In genomic region chr14:88967299-88967698, GRCh38 we compare ENCODE assay signal across 11 cellular contexts.
"Had no signal": no experiment of that assay in that cellular context is flagged by ENCODE, and none has a peak within 500 bp of the region (broad histone marks: within the 10 kb centered on the region; RNA-seq: fewer than 3 reads in every experiment).

No MANE protein-coding gene starts in this region.

- FAIRE-seq: H1, H54 had no signal

- H3K9me3 ChIP-seq: HAP-1 had no signal

- H3K9me3 Mint-ChIP-seq: GM23338, H9 had no signal

- H3K4me1 ChIP-seq: HAP-1 had no signal

- H3K36me3 ChIP-seq: HAP-1 had no signal

- H2AFZ ChIP-seq: GM23248, GM23338 had no signal

- H3K4me3 ChIP-seq: GM23248, GM23338, HAP-1 had no signal

- ATAC-seq: GM23338, HCT116 had no signal

- H3K27ac Mint-ChIP-seq: GM23338, H9, HFFc6 had no signal

- DNase-seq: GM23248, GOT3, H7, H9, HCEC 1CT, HFFc6 had no signal

- H3K9ac ChIP-seq: GM23248 had no signal

- H3K4me2 ChIP-seq: GM23338 had no signal

- H3K4me3 Mint-ChIP-seq: GM23338, H9, HFFc6 had no signal

- H3K27ac ChIP-seq: GM23248 had no signal

- H3K4me1 Mint-ChIP-seq: GM23338 had no signal
